In the genomic region with DNA sequence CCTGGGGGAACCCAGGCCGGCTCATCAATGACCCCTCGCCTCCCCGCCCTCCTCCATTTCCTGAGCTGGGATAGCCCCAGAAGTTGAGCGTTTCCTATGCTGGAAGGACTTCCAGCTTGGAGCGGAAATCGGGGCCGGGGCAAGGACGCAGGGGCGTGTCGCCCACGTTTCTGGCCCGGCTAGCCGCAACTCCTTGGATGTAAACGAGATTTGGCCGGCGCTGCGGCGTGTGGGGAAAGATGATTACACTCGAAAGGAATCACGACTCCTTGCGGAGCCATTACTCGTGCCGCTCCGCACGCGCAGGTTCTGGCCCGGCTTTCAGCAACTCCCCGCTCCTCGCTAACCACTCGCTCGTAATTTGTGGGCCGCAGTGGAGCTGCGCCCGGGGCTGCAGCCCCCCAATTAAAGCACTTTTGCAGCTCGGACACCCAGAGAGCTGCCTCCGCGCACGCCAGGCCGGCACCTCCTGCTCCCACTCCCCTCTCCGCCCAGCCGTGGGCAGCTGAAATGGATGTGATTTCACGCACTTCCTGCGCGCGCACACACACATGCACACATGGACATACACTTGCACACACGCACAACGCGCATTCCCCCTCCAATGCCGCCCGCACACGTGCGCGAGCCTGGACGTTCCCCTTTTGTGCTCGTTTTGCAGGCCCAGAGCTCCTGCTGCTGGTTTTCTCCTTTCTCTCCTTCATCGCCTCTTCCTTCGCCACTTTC, we compare ENCODE assay signal across 10 cellular contexts. TPM values are rescaled to one million over a fixed set of nuclear protein-coding genes. Genes with fewer than 3 reads are reported as not detected.
A peak's percentile ranks its signal among the peaks of the same experiment; 100 is the strongest.
DNase-seq lines count a peak whose midpoint lies in the region; ATAC-seq and TF ChIP-seq lines count a peak whose summit lies in the region.
"Had no signal": no experiment of that assay in that cellular context is flagged by ENCODE, and none has a peak within 500 bp of the region (broad histone marks: within the 10 kb centered on the region; RNA-seq: fewer than 3 reads in every experiment).

No MANE protein-coding gene starts in this region.

- peaks cover 96% of the 10 kb centered on the region for H3K27me3 Mint-ChIP-seq in mesothelial cell of epicardium (ENCODE audit: low read depth)

- peak overlapping the region; percentile 48 for H3K4me3 ChIP-seq in A673 (ENCODE audit: low read depth, low read length, poor library complexity, severe bottlenecking)
- peak overlapping the region; percentile 52 for H3K4me3 ChIP-seq in choroid plexus epithelial cell (ENCODE audit: low read depth, low read length)

- peaks cover 11% of the 10 kb centered on the region for H3K4me1 ChIP-seq in A673 (ENCODE audit: insufficient read depth, low read length, poor library complexity, severe bottlenecking)

- CTCF ChIA-PET in A673 (lab: Charles Lee) = interaction anchor here (0.5 kb wide), 1 partner anchor 9 kb away, joined by 5 read pairs; no protein-coding TSS in a partner anchor

- no peak for ATAC-seq in GM21526 (IDR thresholded peaks at IDR 0.05; ENCODE audit: low FRiP score, unreplicated experiment)
- no peak for ATAC-seq in GM18861 (IDR thresholded peaks at IDR 0.05; ENCODE audit: unreplicated experiment)

- POLR2A ChIA-PET in A673 (lab: Charles Lee; ENCODE audit: low non-redundant PET) = no interaction called here

- H3K36me3 Mint-ChIP-seq in mesothelial cell of epicardium = no peaks in the 10 kb centered on the region

- BruUV-seq in A673 (replicated peaks; lab: Mats Ljungman, UMichigan) = no TSS peak

- peak overlapping the region; percentile 71 for H3K27ac ChIP-seq in A673 (ENCODE audit: low read depth, low read length, poor library complexity, severe bottlenecking)

- no peaks in the 10 kb centered on the region for H3K27me3 ChIP-seq in A673 (replicated peaks; ENCODE audit: insufficient read depth, low read depth, low read length, poor library complexity)

- intact Hi-C loops in A673 (cut with micrococcal nuclease; ENCODE audit: unreplicated experiment) = no loop called here

- H3K9me3 ChIP-seq in A673 (ENCODE audit: low read depth, low read length, poor library complexity, severe bottlenecking) = no peaks in the 10 kb centered on the region

- H3K4me3 Mint-ChIP-seq in mesothelial cell of epicardium = peak overlapping the region; percentile 67

- TF ChIP-seq CTCF in A673 (conservative IDR thresholded peaks at IDR 0.05; ENCODE audit: low read depth, low read length) (no peak), choroid plexus epithelial cell (conservative IDR thresholded peaks at IDR 0.05; ENCODE audit: low read depth, low read length) (no peak), mesothelial cell of epicardium (IDR thresholded peaks at IDR 0.05; ENCODE audit: unreplicated experiment) (no peak)

- H3K9me3 Mint-ChIP-seq in mesothelial cell of epicardium = no peaks in the 10 kb centered on the region

- no peak overlapping the region for H3K27ac Mint-ChIP-seq in mesothelial cell of epicardium

- H3K36me3 ChIP-seq in A673 (ENCODE audit: insufficient read depth, low read length, poor library complexity, severe bottlenecking) = no peaks in the 10 kb centered on the region

- H3K4me1 Mint-ChIP-seq in mesothelial cell of epicardium = peaks cover 19% of the 10 kb centered on the region

- DNase-seq in A673 (ENCODE audit: low spot score) (peak; percentile 59), GM04504 (ENCODE audit: low read depth) (peak; percentile 4), choroid plexus epithelial cell (ENCODE audit: low read depth) (peak; percentile 57), mesothelial cell of epicardium (ENCODE audit: low spot score in 2 of 2, unreplicated experiment in 2 of 2) (peak in 1 of 2 experiments; percentile 64), RKO (ENCODE audit: low spot score) (no peak), NCI-H226 (no peak)
- DNase-seq: stimulated activated CD4-positive, alpha-beta T cell treated with anti-CD3 and anti-CD28 coated beads, Interleukin-12 subunit alpha, Interleukin-12 subunit beta, amount 100 ng/mL, for 4 hours had no signal

RNA-seq across cellular contexts. Expression of a gene that starts 15.7 kb away (rescaled TPM):
- 23.4 and 25.2 TPM in 2 replicates for total RNA-seq in A673 (2021)
- not detected in 3 replicates for total RNA-seq in mesothelial cell of epicardium
- total RNA-seq: endothelial cell of umbilical vein had no signal

RNA-seq across cellular contexts. Expression of a gene that starts 25.7 kb away (rescaled TPM):
- total RNA-seq in A673 (2021) (285 and 305 TPM in 2 replicates), mesothelial cell of epicardium (0.47 TPM in 1 of 3 replicates, not detected in the others)
- total RNA-seq: endothelial cell of umbilical vein had no signal

Comparison
In these comparisons a context has a peak if more than half of its experiments do, and no peak if none do; other contexts are left out.
1. DNase-seq: peak in A673 (single experiment), GM04504 (single experiment) and choroid plexus epithelial cell (single experiment); none in RKO (single experiment) and NCI-H226 (single experiment).
2. RNA of a gene that starts 15.7 kb away (total RNA-seq): 23.4 to 25.2 TPM in A673; not detected in mesothelial cell of epicardium; every median in the first group is over 10 times any median in the second.
3. RNA of a gene that starts 25.7 kb away (total RNA-seq): 285 to 305 TPM in A673; 0.47 TPM in mesothelial cell of epicardium; every median in the first group is over 100 times any median in the second.